Comparison of ENCODE assay signal across 14 cellular contexts in the genomic region with DNA sequence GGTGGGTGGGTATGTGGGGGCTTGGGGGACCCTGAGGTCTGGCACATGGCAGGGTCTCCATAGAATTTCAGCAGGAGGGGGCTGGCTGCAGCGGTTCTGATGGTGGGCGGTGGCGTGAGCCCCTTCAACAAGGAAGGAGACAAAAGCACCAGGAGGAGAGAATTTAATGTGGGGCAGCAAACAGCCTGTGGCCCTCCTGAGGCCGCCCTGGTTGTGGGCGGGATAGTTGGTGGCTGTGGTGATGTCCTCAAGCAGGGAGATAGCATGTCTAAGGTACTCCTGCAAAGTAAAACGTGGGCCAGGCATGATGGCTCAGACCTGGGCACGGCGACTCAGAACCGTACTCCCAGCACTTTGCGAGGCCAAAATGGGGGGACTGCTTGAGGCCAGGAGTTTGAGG.
DNase-seq lines count a peak whose midpoint lies in the region; ATAC-seq, FAIRE-seq and TF ChIP-seq lines count a peak whose summit lies in the region.
"Had no signal": no experiment of that assay in that cellular context is flagged by ENCODE, and none has a peak within 500 bp of the region (broad histone marks: within the 10 kb centered on the region; RNA-seq: fewer than 3 reads in every experiment).

No MANE protein-coding gene starts in this region.

- H2BK120ac ChIP-seq in H1 (replicated peaks; ENCODE audit: low read depth, low read length): no peak overlapping the region

- CTCF ChIA-PET in H1 (lab: Charles Lee; ENCODE audit: partially characterized antibody): interaction anchor here (0.9 to 22.3 kb wide), 17 partner anchors 13 to 483 kb away, joined by 3 to 405 read pairs (median 5); a partner anchor contains a TSS

- TF ChIP-seq CTCF in cardiac muscle cell (IDR thresholded peaks at IDR 0.05; ENCODE audit: low read depth, low read length) (no peak), H1 (IDR thresholded peaks at IDR 0.05; ENCODE audit: control extremely low read depth in 1 of 3, insufficient read depth in 1 of 3, low read depth in 1 of 3, low read length in 3 of 3) (no peak), suprapubic skin (IDR thresholded peaks at IDR 0.05) (no peak), GM10266 (IDR thresholded peaks at IDR 0.05; ENCODE audit: control insufficient read depth, insufficient read depth, low read depth, missing control alignments) (no peak)

- TF ChIP-seq RAD21 in H1 (IDR thresholded peaks at IDR 0.05 in 1 of 2, conservative IDR thresholded peaks at IDR 0.05 in 1 of 2; ENCODE audit: low read depth in 2 of 2, low read length in 2 of 2): no peak

- H3K79me1 ChIP-seq in H1 (ENCODE audit: low read depth, low read length): no peaks in the 10 kb centered on the region

- H3K23ac ChIP-seq in H1 (ENCODE audit: insufficient read length): no peak overlapping the region

- no peak for FAIRE-seq in H1 (lab: Jason Lieb, UNC)
- FAIRE-seq: A549, HTR-8/SVneo had no signal

- DNase-seq in cardiac muscle cell (ENCODE audit: low read depth in 1 of 2, low spot score in 1 of 2): no peak
- DNase-seq in Right ventricle myocardium inferior (ENCODE audit: missing footprints): no peak
- no peak for DNase-seq in H1 (ENCODE audit: low read depth in 1 of 2, low spot score in 2 of 2)
- DNase-seq in mucosa of gallbladder (ENCODE audit: low spot score): peak; percentile 7
- DNase-seq in suprapubic skin (ENCODE audit: low spot score in 2 of 2): peak; percentile 43 to 70
- DNase-seq in GM10266 (ENCODE audit: extremely low spot score): no peak
- DNase-seq: DMS153, GM23248, RPMI8226 had no signal

- H3K4ac ChIP-seq in H1 (replicated peaks; ENCODE audit: insufficient read length, low read depth, low read length): no peak overlapping the region

- peaks cover 21% of the 10 kb centered on the region for H3K4me1 ChIP-seq in cardiac muscle cell (ENCODE audit: low read depth)
- peaks cover 0 to 9% (median 4%) of the 10 kb centered on the region in 4 experiments; a peak in 5 of 7 replicates for H3K4me1 ChIP-seq in H1 (replicated peaks in 1 of 4; ENCODE audit: control insufficient read depth in 3 of 4, insufficient read depth in 4 of 4, low read length in 3 of 4)
- H3K4me1 ChIP-seq in suprapubic skin: peaks cover 9% of the 10 kb centered on the region

- peak overlapping the region; percentile 35 for H3K27ac ChIP-seq in cardiac muscle cell
- no peak overlapping the region for H3K27ac ChIP-seq in H1 (ENCODE audit: low read depth, low read length)
- no peak overlapping the region for H3K27ac ChIP-seq in suprapubic skin
- H3K27ac ChIP-seq: A549, C4-2B, GM23248 had no signal

- ATAC-seq in Right ventricle myocardium inferior (no peak), GM18868 (IDR thresholded peaks at IDR 0.05; ENCODE audit: unreplicated experiment) (no peak), HG03565 (IDR thresholded peaks at IDR 0.05; ENCODE audit: unreplicated experiment) (no peak)

- peak overlapping the region; percentile 61; the same call in 1 of the 2 replicates for H2BK15ac ChIP-seq in H1 (ENCODE audit: low read length)

- H3K18ac ChIP-seq in H1 (ENCODE audit: extremely low read depth, low read length): no peak overlapping the region

- H4K8ac ChIP-seq in H1 (ENCODE audit: extremely low read depth, insufficient read depth, low read length): no peak overlapping the region

- H3K9ac ChIP-seq in H1 (replicated peaks in 1 of 4; ENCODE audit: extremely low read depth in 1 of 4, low read depth in 3 of 4, low read length in 3 of 4): no peak overlapping the region
- H3K9ac ChIP-seq: GM23248 had no signal

- H3K4me2 ChIP-seq in H1 (ENCODE audit: insufficient read depth in 1 of 2, low read depth in 2 of 2, low read length in 2 of 2): no peak overlapping the region
- H3K4me2 ChIP-seq: A549 had no signal

- POLR2A ChIA-PET in H1 (lab: Charles Lee; ENCODE audit: partially characterized antibody): no interaction called here

- no peak overlapping the region for H2AFZ ChIP-seq in H1 (ENCODE audit: low read length)
- H2AFZ ChIP-seq: GM23248 had no signal

- no peak for TF ChIP-seq EP300 in H1 (IDR thresholded peaks at IDR 0.05; ENCODE audit: borderline replicate concordance in 1 of 2, low read depth in 2 of 2, low read length in 2 of 2)
- no peak for TF ChIP-seq EP300 in suprapubic skin (IDR thresholded peaks at IDR 0.05)

- H2BK5ac ChIP-seq in H1 (ENCODE audit: low read depth, low read length): no peak overlapping the region

- H4K5ac ChIP-seq in H1 (ENCODE audit: insufficient read length, low read depth, low read length): no peak overlapping the region

- no peak overlapping the region for H2BK20ac ChIP-seq in H1 (ENCODE audit: low read length)

- H2AK5ac ChIP-seq in H1 (ENCODE audit: low read depth, low read length): no peak overlapping the region; the same call in 1 of the 2 replicates

- intact Hi-C loops in Right ventricle myocardium inferior (cut with DNase I): no loop called here

- H3K14ac ChIP-seq in H1 (ENCODE audit: insufficient read length): no peak overlapping the region

- peak overlapping the region; percentile 87; the same call in 1 of the 2 replicates for H2BK12ac ChIP-seq in H1 (ENCODE audit: low read depth, low read length)

- H3K79me2 ChIP-seq in H1 (ENCODE audit: control insufficient read depth in 1 of 2, insufficient read depth in 2 of 2, low read length in 2 of 2): no peaks in the 10 kb centered on the region

- H3K4me3 ChIP-seq in cardiac muscle cell: no peak overlapping the region
- H3K4me3 ChIP-seq in H1 (ENCODE audit: extremely low read depth in 1 of 4, insufficient read depth in 2 of 4, low read depth in 3 of 4, low read length in 4 of 4): no peak overlapping the region
- no peak overlapping the region for H3K4me3 ChIP-seq in suprapubic skin
- H3K4me3 ChIP-seq: A549, GM23248 had no signal

- 93% methylated on average over 10 of the region's 10 CpGs; no CpG with 5 or more reads in 1 of the 2 experiments for WGBS in H1 (ENCODE audit: extremely low coverage in 1 of 2, insufficient coverage in 1 of 2, insufficient read length in 1 of 2, insufficient replicate concordance in 2 of 2, low coverage in 1 of 2, low lambda C conversion rate in 2 of 2, missing lambda C conversion rate in 1 of 2), 2 experiments
- 93% methylated on average over 9 of the region's 10 CpGs for WGBS in suprapubic skin

- H3K36me3 ChIP-seq in cardiac muscle cell (no peaks in the 10 kb centered on the region), H1 (ENCODE audit: control insufficient read depth in 2 of 4, insufficient read depth in 4 of 4, low read length in 3 of 4) (no peaks in the 10 kb centered on the region), suprapubic skin (peaks cover 55% of the 10 kb centered on the region)

- TF ChIP-seq POLR2A in H1 (IDR thresholded peaks at IDR 0.05; ENCODE audit: control extremely low read depth in 1 of 2, low read depth in 2 of 2, low read length in 2 of 2): no peak
- TF ChIP-seq POLR2A in suprapubic skin (IDR thresholded peaks at IDR 0.05): no peak

- H4K91ac ChIP-seq in H1 (replicated peaks; ENCODE audit: insufficient read length, low read length): no peak overlapping the region

- H3K27me3 ChIP-seq in cardiac muscle cell (no peaks in the 10 kb centered on the region), H1 (replicated peaks in 1 of 4; ENCODE audit: control insufficient read depth in 3 of 4, extremely low read depth in 1 of 4, insufficient read depth in 3 of 4, low read length in 3 of 4) (no peaks in the 10 kb centered on the region; a peak in 1 of 7 replicates), suprapubic skin (no peaks in the 10 kb centered on the region)

- H3K9me3 ChIP-seq in cardiac muscle cell (ENCODE audit: low read depth): no peaks in the 10 kb centered on the region
- no peaks in the 10 kb centered on the region for H3K9me3 ChIP-seq in H1 (ENCODE audit: insufficient read depth in 2 of 2, low read depth in 1 of 2, low read length in 1 of 2)
- no peaks in the 10 kb centered on the region for H3K9me3 ChIP-seq in suprapubic skin
- H3K9me3 ChIP-seq: A549 had no signal

- no peaks in the 10 kb centered on the region for H4K20me1 ChIP-seq in H1 (replicated peaks in 1 of 2; ENCODE audit: control insufficient read depth in 1 of 2, insufficient read depth in 2 of 2, low read length in 2 of 2)

- no peak overlapping the region for H3K56ac ChIP-seq in H1 (replicated peaks; ENCODE audit: insufficient read length, low read depth, low read length)

- H3K23me2 ChIP-seq in H1 (ENCODE audit: low read depth, low read length): no peaks in the 10 kb centered on the region; the same call in 1 of the 2 replicates

TF ChIP-seq in H1, 55 proteins besides CTCF, POLR2A, EP300 and RAD21:
- TF ChIP-seq NANOG (IDR thresholded peaks at IDR 0.05; ENCODE audit: insufficient read depth, low read depth, low read length, poor library complexity, severe bottlenecking) (no peak), RXRA (IDR thresholded peaks at IDR 0.05; ENCODE audit: insufficient read depth, low read depth, low read length) (no peak), CBX5 (IDR thresholded peaks at IDR 0.05; ENCODE audit: low read depth, low read length) (no peak), SP4 (IDR thresholded peaks at IDR 0.05; ENCODE audit: low read length) (no peak), BRCA1 (IDR thresholded peaks at IDR 0.05; ENCODE audit: low read depth, low read length) (no peak), NRF1 (IDR thresholded peaks at IDR 0.05; ENCODE audit: low read depth, low read length) (no peak), CHD1 (IDR thresholded peaks at IDR 0.05; ENCODE audit: low read depth, low read length) (no peak), SAP30 (IDR thresholded peaks at IDR 0.05; ENCODE audit: insufficient read depth, insufficient replicate concordance, low read length) (no peak)
- TF ChIP-seq, protein P1, sequence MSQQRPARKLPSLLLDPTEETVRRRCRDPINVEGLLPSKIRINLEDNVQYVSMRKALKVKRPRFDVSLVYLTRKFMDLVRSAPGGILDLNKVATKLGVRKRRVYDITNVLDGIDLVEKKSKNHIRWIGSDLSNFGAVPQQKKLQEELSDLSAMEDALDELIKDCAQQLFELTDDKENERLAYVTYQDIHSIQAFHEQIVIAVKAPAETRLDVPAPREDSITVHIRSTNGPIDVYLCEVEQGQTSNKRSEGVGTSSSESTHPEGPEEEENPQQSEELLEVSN (IDR thresholded peaks at IDR 0.05): no peak
- TF ChIP-seq, protein P2, sequence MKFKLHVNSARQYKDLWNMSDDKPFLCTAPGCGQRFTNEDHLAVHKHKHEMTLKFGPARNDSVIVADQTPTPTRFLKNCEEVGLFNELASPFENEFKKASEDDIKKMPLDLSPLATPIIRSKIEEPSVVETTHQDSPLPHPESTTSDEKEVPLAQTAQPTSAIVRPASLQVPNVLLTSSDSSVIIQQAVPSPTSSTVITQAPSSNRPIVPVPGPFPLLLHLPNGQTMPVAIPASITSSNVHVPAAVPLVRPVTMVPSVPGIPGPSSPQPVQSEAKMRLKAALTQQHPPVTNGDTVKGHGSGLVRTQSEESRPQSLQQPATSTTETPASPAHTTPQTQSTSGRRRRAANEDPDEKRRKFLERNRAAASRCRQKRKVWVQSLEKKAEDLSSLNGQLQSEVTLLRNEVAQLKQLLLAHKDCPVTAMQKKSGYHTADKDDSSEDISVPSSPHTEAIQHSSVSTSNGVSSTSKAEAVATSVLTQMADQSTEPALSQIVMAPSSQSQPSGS (IDR thresholded peaks at IDR 0.05; ENCODE audit: low read length): no peak

Comparison
In these comparisons a context has a peak if more than half of its experiments do, and no peak if none do; other contexts are left out.
1. DNase-seq: peak in mucosa of gallbladder (single experiment) and suprapubic skin (2 of 2); none in cardiac muscle cell (0 of 2), Right ventricle myocardium inferior (single experiment), H1 (0 of 2) and GM10266 (single experiment).